8 cellular contexts compared by ENCODE assay signal in genomic region chrX:152817082-152817744, GRCh38. TPM values are rescaled to one million over a fixed set of nuclear protein-coding genes. Genes with fewer than 3 reads are reported as not detected.
DNase-seq lines count a peak whose midpoint lies in the region; ATAC-seq and TF ChIP-seq lines count a peak whose summit lies in the region.

No MANE protein-coding gene starts in this region.

- no peaks in the 10 kb centered on the region for H3K9me3 ChIP-seq in colonic mucosa

- H3K4me1 Mint-ChIP-seq in neural crest cell = peaks cover 5% of the 10 kb centered on the region

- no peak overlapping the region for H3K4me3 ChIP-seq in colonic mucosa

- ATAC-seq in GM19035 (IDR thresholded peaks at IDR 0.05; ENCODE audit: unreplicated experiment) = no peak

- H3K36me3 Mint-ChIP-seq in neural crest cell (ENCODE audit: low read depth) = no peaks in the 10 kb centered on the region

- intact Hi-C loops in colonic mucosa (cut with DNase I) = no loop called here

- no peaks in the 10 kb centered on the region for H3K36me3 ChIP-seq in colonic mucosa

- H3K27ac Mint-ChIP-seq in neural crest cell (ENCODE audit: unreplicated experiment) = no peak overlapping the region

- peak; percentile 22 for TF ChIP-seq CTCF in colonic mucosa (IDR thresholded peaks at IDR 0.05)
- TF ChIP-seq CTCF in neural crest cell (conservative IDR thresholded peaks at IDR 0.05) = peak; percentile 66

- no peaks in the 10 kb centered on the region for H3K4me1 ChIP-seq in colonic mucosa

- H3K27ac ChIP-seq in colonic mucosa = no peak overlapping the region

- no peak overlapping the region for H3K4me3 Mint-ChIP-seq in neural crest cell

- DNase-seq in activated CD4-positive, alpha-beta T cell treated with anti-CD3 and anti-CD28 coated beads, Interleukin-2, amount 50 U/mL, for 48 hours = peak; percentile 7 to 12
- DNase-seq in activated CD4-positive, alpha-beta T cell treated with anti-CD3 and anti-CD28 coated beads, Interleukin-2, amount 50 U/mL, for 4 hours = no peak
- DNase-seq in NCI-H446 treated with DMSO at 0.1 percent for 48 hours (lab: John Stamatoyannopoulos, UW) (peak; percentile 1), colonic mucosa (peak; percentile 27), neural crest cell (ENCODE audit: low read depth, low spot score) (peak; percentile 15), HK-2 (ENCODE audit: unreplicated experiment) (no peak)
- no peak for DNase-seq in stimulated activated CD4-positive, alpha-beta T cell treated with anti-CD3 and anti-CD28 coated beads, Interleukin-4, amount 100 ng/mL, for 24 hours

- no peaks in the 10 kb centered on the region for H3K27me3 ChIP-seq in colonic mucosa

- peaks cover 6% of the 10 kb centered on the region for H3K27me3 Mint-ChIP-seq in neural crest cell (ENCODE audit: low read depth)

- no peaks in the 10 kb centered on the region for H3K9me3 Mint-ChIP-seq in neural crest cell

- no peak overlapping the region for H3K9ac ChIP-seq in colonic mucosa (ENCODE audit: low read depth in 2 of 2, low read length in 2 of 2)

RNA-seq across cellular contexts. Expression of gene CETN2, which starts 13.3 kb away (rescaled TPM):
- total RNA-seq in colonic mucosa = 10 to 100 TPM; 19.0 to 20.4 TPM
- total RNA-seq in neural crest cell = 60.4 and 61.6 TPM in 2 replicates

RNA-seq across cellular contexts. Expression of gene NSDHL, which starts 13.7 kb away (rescaled TPM):
- total RNA-seq in colonic mucosa = 10 to 100 TPM; 25.3 to 28.8 TPM
- 49.6 and 49.8 TPM in 2 replicates for total RNA-seq in neural crest cell

RNA-seq across cellular contexts. Expression of gene MAGEA6, which starts 47.7 kb away (rescaled TPM):
- total RNA-seq in colonic mucosa (under 1 TPM in 1 of 2 donors, not detected in 1; 0.32 TPM), neural crest cell (not detected in 2 replicates)

RNA-seq across cellular contexts. Expression of gene CSAG3, which starts 58.2 kb away (rescaled TPM):
- total RNA-seq in colonic mucosa = not detected
- not detected in 2 replicates for total RNA-seq in neural crest cell

Comparison
In these comparisons a context has a peak if more than half of its experiments do, and no peak if none do; other contexts are left out.
1. DNase-seq: peak in activated CD4-positive, alpha-beta T cell treated with anti-CD3 and anti-CD28 coated beads, Interleukin-2, amount 50 U/mL, for 48 hours (2 of 2), NCI-H446 treated with DMSO at 0.1 percent for 48 hours (single experiment), colonic mucosa (single experiment) and neural crest cell (single experiment); none in activated CD4-positive, alpha-beta T cell treated with anti-CD3 and anti-CD28 coated beads, Interleukin-2, amount 50 U/mL, for 4 hours (0 of 2), HK-2 (single experiment) and stimulated activated CD4-positive, alpha-beta T cell treated with anti-CD3 and anti-CD28 coated beads, Interleukin-4, amount 100 ng/mL, for 24 hours (single experiment).